In genomic region chr2:164826293-164827243, GRCh38 we compare ENCODE assay signal across 8 cellular contexts. TPM values are rescaled to one million over a fixed set of nuclear protein-coding genes. Genes with fewer than 3 reads are reported as not detected.
DNase-seq lines count a peak whose midpoint lies in the region; ATAC-seq and TF ChIP-seq lines count a peak whose summit lies in the region.

No MANE protein-coding gene starts in this region.

- H3K9me3 ChIP-seq in Loucy (ENCODE audit: insufficient read depth, low read depth, low read length) (no peaks in the 10 kb centered on the region), lower lobe of right lung (no peaks in the 10 kb centered on the region)

- peaks cover 8% of the 10 kb centered on the region; the same call in 1 of the 2 replicates for H3F3A ChIP-seq in Loucy (ENCODE audit: low read depth)

- DNase-seq in AG08395 (ENCODE audit: low spot score) = peak; percentile 45
- DNase-seq in T47D (ENCODE audit: low read depth in 1 of 2, low spot score in 1 of 2) = peak; percentile 11 to 85
- DNase-seq in lower lobe of right lung = peak; percentile 53
- no peak for DNase-seq in HK-2 (ENCODE audit: unreplicated experiment)
- no peak for DNase-seq in putamen (ENCODE audit: low spot score)
- no peak for DNase-seq in activated CD8-positive, alpha-beta memory T cell treated with anti-CD3 and anti-CD28 coated beads, Interleukin-2, amount 50 U/mL, for 48 hours

- no peaks in the 10 kb centered on the region for H3K79me2 ChIP-seq in Loucy (ENCODE audit: insufficient read depth, low read length)

- in situ Hi-C loops in T47D (cut with HindIII; ENCODE audit: low pct_unique_long_range_greater_than_20kb, low sequenced_read_pairs) = no loop called here

- no peaks in the 10 kb centered on the region for H3K27me3 ChIP-seq in Loucy (ENCODE audit: insufficient read depth, low read length, poor library complexity, severe bottlenecking)
- no peaks in the 10 kb centered on the region for H3K27me3 ChIP-seq in lower lobe of right lung (ENCODE audit: low read depth)

- peak; percentile 91 to 94 for ATAC-seq in lower lobe of right lung
- no peak for ATAC-seq in HG03159 (IDR thresholded peaks at IDR 0.05; ENCODE audit: unreplicated experiment)

- TF ChIP-seq CTCF in Loucy (conservative IDR thresholded peaks at IDR 0.05; ENCODE audit: low read length) (no peak), lower lobe of right lung (IDR thresholded peaks at IDR 0.05) (no peak)

- H3K4me1 ChIP-seq in Loucy (ENCODE audit: insufficient read depth, low read length, poor library complexity, severe bottlenecking) (peaks cover 29% of the 10 kb centered on the region), lower lobe of right lung (peaks cover 24% of the 10 kb centered on the region)

- intact Hi-C loops in lower lobe of right lung (cut with DNase I) = no loop called here

- H3K9me2 ChIP-seq in Loucy (replicated peaks; ENCODE audit: low read depth, low read length) = no peaks in the 10 kb centered on the region

- peak overlapping the region; percentile 42 for H3K4me3 ChIP-seq in Loucy (ENCODE audit: low read length, poor library complexity, severe bottlenecking)
- H3K4me3 ChIP-seq in lower lobe of right lung = no peak overlapping the region

- H4K20me1 ChIP-seq in Loucy (ENCODE audit: insufficient read depth, low read length, poor library complexity, severe bottlenecking) = no peaks in the 10 kb centered on the region

- no peak overlapping the region for H3K27ac ChIP-seq in lower lobe of right lung

- peak overlapping the region; percentile 51 for H3K9ac ChIP-seq in Loucy (ENCODE audit: low read depth, low read length, poor library complexity, severe bottlenecking)

- no peak overlapping the region; the same call in 1 of the 2 replicates for H2AFZ ChIP-seq in Loucy (ENCODE audit: low read length)

- peak overlapping the region; percentile 52 for H3K4me2 ChIP-seq in Loucy (ENCODE audit: low read depth, low read length, poor library complexity, severe bottlenecking)

- H3K36me3 ChIP-seq in Loucy (ENCODE audit: insufficient read depth, low read length) (no peaks in the 10 kb centered on the region), lower lobe of right lung (no peaks in the 10 kb centered on the region)

RNA-seq across cellular contexts. Expression of gene COBLL1, which starts 15.1 kb away (rescaled TPM):
- 89.4 TPM for total RNA-seq in lower lobe of right lung

Comparison
In these comparisons a context has a peak if more than half of its experiments do, and no peak if none do; other contexts are left out.
1. DNase-seq: peak in AG08395 (single experiment), T47D (2 of 2) and lower lobe of right lung (single experiment); none in HK-2 (single experiment), putamen (single experiment) and activated CD8-positive, alpha-beta memory T cell treated with anti-CD3 and anti-CD28 coated beads, Interleukin-2, amount 50 U/mL, for 48 hours (single experiment).